Comparison of ENCODE assay signal across 25 cellular contexts in genomic region chr2:168149431-168149830, GRCh38.
A peak's percentile ranks its signal among the peaks of the same experiment; 100 is the strongest.
DNase-seq lines count a peak whose midpoint lies in the region; ATAC-seq and TF ChIP-seq lines count a peak whose summit lies in the region.
"Had no signal": no experiment of that assay in that cellular context is flagged by ENCODE, and none has a peak within 500 bp of the region (broad histone marks: within the 10 kb centered on the region; RNA-seq: fewer than 3 reads in every experiment).

No MANE protein-coding gene starts in this region.

- no peaks in the 10 kb centered on the region for H3K27me3 Mint-ChIP-seq in activated T-cell treated with anti-CD3 and anti-CD28 coated beads, Interleukin-2, amount 50 U/mL, for 72 hours (ENCODE audit: low read depth)
- H3K27me3 Mint-ChIP-seq in activated T-cell treated with anti-CD3 and anti-CD28 coated beads, Interleukin-2, amount 50 U/mL, for 4 hours (ENCODE audit: low read depth): no peaks in the 10 kb centered on the region
- H3K27me3 Mint-ChIP-seq: activated B cell treated with CpG ODN at 0.5 μM for 24 hours; activated naive CD4-positive, alpha-beta T cell treated with anti-CD3 and anti-CD28 coated beads, Interleukin-2, amount 10 ng/mL, durations not matched to agents 7 days and 5 days; naive B cell; stimulated activated naive CD8-positive, alpha-beta T cell treated with anti-CD3 and anti-CD28 coated beads, Interleukin-15, Interleukin-2, amounts not matched to agents 100 ng/mL and 50 ng/mL, for 24 hours had no signal

- H3K9me3 ChIP-seq in subcutaneous abdominal adipose tissue (ENCODE audit: control insufficient read depth in 5 of 5, low read length in 5 of 5) (no peaks in the 10 kb centered on the region), upper lobe of left lung (no peaks in the 10 kb centered on the region)
- H3K9me3 ChIP-seq: A549, ascending aorta, gastroesophageal sphincter, SJSA1, tibial nerve had no signal

- no peak for TF ChIP-seq EP300 in upper lobe of left lung (IDR thresholded peaks at IDR 0.05)

- H3K4me1 Mint-ChIP-seq in activated T-cell treated with anti-CD3 and anti-CD28 coated beads, Interleukin-2, amount 50 U/mL, for 72 hours (ENCODE audit: low read depth): peaks cover 12% of the 10 kb centered on the region
- H3K4me1 Mint-ChIP-seq in activated T-cell treated with anti-CD3 and anti-CD28 coated beads, Interleukin-2, amount 50 U/mL, for 4 hours (ENCODE audit: low read depth): peaks cover 5% of the 10 kb centered on the region
- H3K4me1 Mint-ChIP-seq: activated B cell treated with CpG ODN at 0.5 μM for 24 hours, naive B cell had no signal

- no peaks in the 10 kb centered on the region for H3K9me3 Mint-ChIP-seq in activated T-cell treated with anti-CD3 and anti-CD28 coated beads, Interleukin-2, amount 50 U/mL, for 72 hours
- no peaks in the 10 kb centered on the region for H3K9me3 Mint-ChIP-seq in activated T-cell treated with anti-CD3 and anti-CD28 coated beads, Interleukin-2, amount 50 U/mL, for 4 hours
- H3K9me3 Mint-ChIP-seq: activated B cell treated with CpG ODN at 0.5 μM for 24 hours; activated naive CD4-positive, alpha-beta T cell treated with anti-CD3 and anti-CD28 coated beads, Interleukin-2, amount 10 ng/mL, durations not matched to agents 7 days and 5 days; GM23338; naive B cell; stimulated activated naive CD8-positive, alpha-beta T cell treated with anti-CD3 and anti-CD28 coated beads, Interleukin-15, Interleukin-2, amounts not matched to agents 100 ng/mL and 50 ng/mL, for 24 hours had no signal

- peaks cover 2 to 5% of the 10 kb centered on the region in 2 donors for H3K36me3 Mint-ChIP-seq in activated T-cell treated with anti-CD3 and anti-CD28 coated beads, Interleukin-2, amount 50 U/mL, for 72 hours (ENCODE audit: insufficient read depth in 2 of 2)
- H3K36me3 Mint-ChIP-seq in activated T-cell treated with anti-CD3 and anti-CD28 coated beads, Interleukin-2, amount 50 U/mL, for 4 hours (ENCODE audit: insufficient read depth): peaks cover 19% of the 10 kb centered on the region
- H3K36me3 Mint-ChIP-seq: naive B cell had no signal

- H3K27ac Mint-ChIP-seq in activated T-cell treated with anti-CD3 and anti-CD28 coated beads, Interleukin-2, amount 50 U/mL, for 72 hours: peak overlapping the region; percentile 71
- H3K27ac Mint-ChIP-seq: activated B cell treated with CpG ODN at 0.5 μM for 24 hours; activated naive CD4-positive, alpha-beta T cell treated with anti-CD3 and anti-CD28 coated beads, Interleukin-2, amount 10 ng/mL, durations not matched to agents 7 days and 5 days; GM23338; naive B cell; stimulated activated naive CD8-positive, alpha-beta T cell treated with anti-CD3 and anti-CD28 coated beads, Interleukin-15, Interleukin-2, amounts not matched to agents 100 ng/mL and 50 ng/mL, for 24 hours had no signal

- TF ChIP-seq POLR2A in upper lobe of left lung (IDR thresholded peaks at IDR 0.05): no peak

- H3K36me3 ChIP-seq in subcutaneous abdominal adipose tissue (ENCODE audit: control insufficient read depth in 5 of 5, insufficient read depth in 5 of 5, low read length in 5 of 5): no peaks in the 10 kb centered on the region
- H3K36me3 ChIP-seq in upper lobe of left lung: no peaks in the 10 kb centered on the region
- H3K36me3 ChIP-seq: ascending aorta, gastroesophageal sphincter, tibial nerve had no signal

- H3K27me3 ChIP-seq in subcutaneous abdominal adipose tissue (ENCODE audit: control insufficient read depth in 5 of 5, insufficient read depth in 4 of 5, low read length in 5 of 5) (no peaks in the 10 kb centered on the region), upper lobe of left lung (no peaks in the 10 kb centered on the region)
- H3K27me3 ChIP-seq: ascending aorta, gastroesophageal sphincter, SJSA1, tibial nerve had no signal

- H3K4me1 ChIP-seq in subcutaneous abdominal adipose tissue (ENCODE audit: control insufficient read depth in 5 of 5, insufficient read depth in 5 of 5, low read length in 5 of 5): peaks cover 14 to 43% (median 33%) of the 10 kb centered on the region in 5 donors
- peaks cover 0 to 12% (median 3%) of the 10 kb centered on the region in 4 donors for H3K4me1 ChIP-seq in upper lobe of left lung
- H3K4me1 ChIP-seq: A549, ascending aorta, SJSA1 had no signal

- peak overlapping the region in 1 of 5 donors; percentile 19 for H3K9ac ChIP-seq in subcutaneous abdominal adipose tissue (ENCODE audit: low read length in 5 of 5)

- WGBS in upper lobe of left lung, 2 donors: 65 to 71% methylated on average over 3 of the region's 3 CpGs

- ATAC-seq in activated T-cell treated with anti-CD3 and anti-CD28 coated beads, Interleukin-2, amount 50 U/mL, for 72 hours (replicated peaks in 1 of 2): peak; percentile 62 to 71
- no peak for ATAC-seq in activated T-cell treated with anti-CD3 and anti-CD28 coated beads, Interleukin-2, amount 50 U/mL, for 4 hours
- ATAC-seq in HG03469 (IDR thresholded peaks at IDR 0.05; ENCODE audit: unreplicated experiment) (no peak), upper lobe of left lung (ENCODE audit: low FRiP score in 2 of 2) (no peak)
- ATAC-seq: A549, gastroesophageal sphincter, GM23338 had no signal

- TF ChIP-seq CTCF in fibroblast of pulmonary artery (IDR thresholded peaks at IDR 0.05; ENCODE audit: low read length, missing control alignments) (no peak), GM20000 (IDR thresholded peaks at IDR 0.05; ENCODE audit: extremely low read depth, missing control alignments) (no peak), upper lobe of left lung (IDR thresholded peaks at IDR 0.05) (no peak)

- H3K4me3 Mint-ChIP-seq in activated T-cell treated with anti-CD3 and anti-CD28 coated beads, Interleukin-2, amount 50 U/mL, for 72 hours: peak overlapping the region in 1 of 2 donors; percentile 0
- H3K4me3 Mint-ChIP-seq in activated T-cell treated with anti-CD3 and anti-CD28 coated beads, Interleukin-2, amount 50 U/mL, for 4 hours: no peak overlapping the region
- H3K4me3 Mint-ChIP-seq: activated B cell treated with CpG ODN at 0.5 μM for 24 hours; activated naive CD4-positive, alpha-beta T cell treated with anti-CD3 and anti-CD28 coated beads, Interleukin-2, amount 10 ng/mL, durations not matched to agents 7 days and 5 days; GM23338; naive B cell; stimulated activated naive CD8-positive, alpha-beta T cell treated with anti-CD3 and anti-CD28 coated beads, Interleukin-15, Interleukin-2, amounts not matched to agents 100 ng/mL and 50 ng/mL, for 24 hours had no signal

- peak overlapping the region; percentile 73 for H3K27ac ChIP-seq in subcutaneous abdominal adipose tissue (ENCODE audit: low read depth, low read length)
- H3K27ac ChIP-seq in upper lobe of left lung: no peak overlapping the region
- H3K27ac ChIP-seq: A549, ascending aorta, gastroesophageal sphincter, SJSA1, tibial nerve had no signal

- DNase-seq in activated T-cell treated with anti-CD3 and anti-CD28 coated beads, Interleukin-2, amount 50 U/mL, for 72 hours: no peak
- DNase-seq in activated T-cell treated with anti-CD3 and anti-CD28 coated beads, Interleukin-2, amount 50 U/mL, for 4 hours: no peak
- DNase-seq in SKM-1 treated with dmso at 0.1 percent for 144 hours (lab: John Stamatoyannopoulos, UW; ENCODE audit: unreplicated experiment) (peak; percentile 51), fibroblast of pulmonary artery (ENCODE audit: low read depth) (peak; percentile 47), GM20000 (ENCODE audit: low spot score) (no peak), upper lobe of left lung (no peak)
- DNase-seq: activated B cell treated with CpG ODN at 0.5 μM for 24 hours; activated naive CD4-positive, alpha-beta T cell treated with anti-CD3 and anti-CD28 coated beads, Interleukin-2, amount 10 ng/mL, durations not matched to agents 7 days and 5 days; activated T-cell treated with anti-CD3 and anti-CD28 coated beads, Interleukin-2, amount 50 U/mL, for 1 hour; central memory CD4-positive, alpha-beta T cell; mesendoderm; naive B cell; NCI-H1105 treated with DMSO at 0.1 percent for 48 hours; NCI-H2081; stimulated activated CD4-positive, alpha-beta T cell treated with anti-CD3 and anti-CD28 coated beads, Interleukin-12 subunit alpha, Interleukin-12 subunit beta, amount 100 ng/mL, for 4 hours; stimulated activated CD4-positive, alpha-beta T cell treated with anti-CD3 and anti-CD28 coated beads, Interleukin-4, amount 100 ng/mL, for 4 hours had no signal

- H3K4me3 ChIP-seq in fibroblast of pulmonary artery (replicated peaks; ENCODE audit: low read depth, low read length) (no peak overlapping the region), subcutaneous abdominal adipose tissue (ENCODE audit: low read depth in 1 of 5, low read length in 5 of 5) (no peak overlapping the region), upper lobe of left lung (no peak overlapping the region)
- H3K4me3 ChIP-seq: A549, ascending aorta, gastroesophageal sphincter, GM23338, SJSA1, tibial nerve had no signal

Comparison
In these comparisons a context has a peak if more than half of its experiments do, and no peak if none do; other contexts are left out.
1. ATAC-seq: peak in activated T-cell treated with anti-CD3 and anti-CD28 coated beads, Interleukin-2, amount 50 U/mL, for 72 hours (2 of 2); none in activated T-cell treated with anti-CD3 and anti-CD28 coated beads, Interleukin-2, amount 50 U/mL, for 4 hours (0 of 2), HG03469 (single experiment) and upper lobe of left lung (0 of 2).
2. DNase-seq: peak in SKM-1 treated with dmso at 0.1 percent for 144 hours (single experiment) and fibroblast of pulmonary artery (single experiment); none in activated T-cell treated with anti-CD3 and anti-CD28 coated beads, Interleukin-2, amount 50 U/mL, for 72 hours (0 of 2), activated T-cell treated with anti-CD3 and anti-CD28 coated beads, Interleukin-2, amount 50 U/mL, for 4 hours (single experiment), GM20000 (single experiment) and upper lobe of left lung (0 of 2).